In genomic region chr13:87736849-87737400, GRCh38 we compare ENCODE assay signal across 18 cellular contexts.
DNase-seq lines count a peak whose midpoint lies in the region; ATAC-seq, FAIRE-seq and TF ChIP-seq lines count a peak whose summit lies in the region.
"Had no signal": no experiment of that assay in that cellular context is flagged by ENCODE, and none has a peak within 500 bp of the region (broad histone marks: within the 10 kb centered on the region; RNA-seq: fewer than 3 reads in every experiment).

No MANE protein-coding gene starts in this region.

- H3K27me3 Mint-ChIP-seq in stimulated activated naive B cell treated with anti-CD40 and anti-IgM and Interleukin-4, amounts not matched to agents 10 μg/mL and 1 μg/mL and 100 μg/mL, for 72 hours, result no peaks in the 10 kb centered on the region
- H3K27me3 Mint-ChIP-seq in type B pancreatic cell, result no peaks in the 10 kb centered on the region
- H3K27me3 Mint-ChIP-seq: B cell; CD4-positive, alpha-beta T cell had no signal

- no peak overlapping the region for H3K4me3 Mint-ChIP-seq in stimulated activated naive B cell treated with anti-CD40 and anti-IgM and Interleukin-4, amounts not matched to agents 10 μg/mL and 1 μg/mL and 100 μg/mL, for 72 hours
- H3K4me3 Mint-ChIP-seq in type B pancreatic cell, result no peak overlapping the region
- H3K4me3 Mint-ChIP-seq: B cell; CD4-positive, alpha-beta T cell had no signal

- DNase-seq in HCEC 1CT (peak; percentile 45), RCC 7860 (ENCODE audit: low spot score) (peak; percentile 19), inferior parietal cortex (ENCODE audit: extremely low spot score) (peak; percentile 55), iPS-NIHi7 (ENCODE audit: extremely low spot score) (no peak), type B pancreatic cell (ENCODE audit: extremely low spot score, unreplicated experiment) (no peak), NCI-H748 (lab: John Stamatoyannopoulos, UW; ENCODE audit: unreplicated experiment) (no peak)
- DNase-seq in stimulated activated naive B cell treated with anti-CD40 and anti-IgM and Interleukin-4, amounts not matched to agents 10 μg/mL and 1 μg/mL and 100 μg/mL, for 72 hours, result no peak
- DNase-seq in stimulated activated naive CD8-positive, alpha-beta T cell treated with anti-CD3 and anti-CD28 coated beads, Interleukin-15, Interleukin-2, amounts not matched to agents 100 U/mL and 50 U/mL, for 24 hours, result no peak
- DNase-seq: C1 segment of cervical spinal cord; CD4-positive, alpha-beta T cell; COR-L47; DND-41; GF-D8; GM23248; H7 had no signal

- peaks cover 0 to 2% of the 10 kb centered on the region in 2 donors for H3K9me3 Mint-ChIP-seq in stimulated activated naive B cell treated with anti-CD40 and anti-IgM and Interleukin-4, amounts not matched to agents 10 μg/mL and 1 μg/mL and 100 μg/mL, for 72 hours
- no peaks in the 10 kb centered on the region for H3K9me3 Mint-ChIP-seq in type B pancreatic cell

- no peak for TF ChIP-seq CTCF in type B pancreatic cell (conservative IDR thresholded peaks at IDR 0.05)

- no peaks in the 10 kb centered on the region for H3K4me1 Mint-ChIP-seq in stimulated activated naive B cell treated with anti-CD40 and anti-IgM and Interleukin-4, amounts not matched to agents 10 μg/mL and 1 μg/mL and 100 μg/mL, for 72 hours
- H3K4me1 Mint-ChIP-seq in type B pancreatic cell (ENCODE audit: unreplicated experiment), result no peaks in the 10 kb centered on the region
- H3K4me1 Mint-ChIP-seq: B cell had no signal

- peak; percentile 25 to 43 for ATAC-seq in stimulated activated naive B cell treated with anti-CD40 and anti-IgM and Interleukin-4, amounts not matched to agents 10 μg/mL and 1 μg/mL and 100 μg/mL, for 72 hours (replicated peaks)
- no peak for ATAC-seq in stimulated activated naive CD8-positive, alpha-beta T cell treated with anti-CD3 and anti-CD28 coated beads, Interleukin-15, Interleukin-2, amounts not matched to agents 100 U/mL and 50 U/mL, for 24 hours
- ATAC-seq: K562 had no signal

- H3K27ac Mint-ChIP-seq in stimulated activated naive B cell treated with anti-CD40 and anti-IgM and Interleukin-4, amounts not matched to agents 10 μg/mL and 1 μg/mL and 100 μg/mL, for 72 hours, result no peak overlapping the region
- H3K27ac Mint-ChIP-seq in type B pancreatic cell, result no peak overlapping the region
- H3K27ac Mint-ChIP-seq: B cell; CD4-positive, alpha-beta T cell had no signal

- H3K36me3 Mint-ChIP-seq in stimulated activated naive B cell treated with anti-CD40 and anti-IgM and Interleukin-4, amounts not matched to agents 10 μg/mL and 1 μg/mL and 100 μg/mL, for 72 hours, result no peaks in the 10 kb centered on the region
- H3K36me3 Mint-ChIP-seq in type B pancreatic cell, result no peaks in the 10 kb centered on the region

- FAIRE-seq in RCC 7860 (lab: Jason Lieb, UNC), result no peak
- FAIRE-seq: A204.1, K562 had no signal

Comparison
In these comparisons a context has a peak if more than half of its experiments do, and no peak if none do; other contexts are left out.
1. DNase-seq: peak in HCEC 1CT (single experiment), RCC 7860 (single experiment) and inferior parietal cortex (single experiment); none in stimulated activated naive B cell treated with anti-CD40 and anti-IgM and Interleukin-4, amounts not matched to agents 10 μg/mL and 1 μg/mL and 100 μg/mL, for 72 hours (single experiment), stimulated activated naive CD8-positive, alpha-beta T cell treated with anti-CD3 and anti-CD28 coated beads, Interleukin-15, Interleukin-2, amounts not matched to agents 100 U/mL and 50 U/mL, for 24 hours (single experiment), iPS-NIHi7 (single experiment), type B pancreatic cell (single experiment) and NCI-H748 (single experiment).